31 cellular contexts compared by ENCODE assay signal in genomic region chr1:178520803-178521202, GRCh38. TPM values are rescaled to one million over a fixed set of nuclear protein-coding genes. Genes with fewer than 3 reads are reported as not detected.
"Had no signal": no experiment of that assay in that cellular context is flagged by ENCODE, and none has a peak within 500 bp of the region (broad histone marks: within the 10 kb centered on the region; RNA-seq: fewer than 3 reads in every experiment).

No MANE protein-coding gene starts in this region.

- H3K36me3 ChIP-seq: WERI-Rb-1 had no signal

- H2AFZ ChIP-seq: PC-9 had no signal

- H3K4me3 Mint-ChIP-seq: activated CD4-positive, alpha-beta T cell treated with anti-CD3 and anti-CD28 coated beads, Interleukin-2, amount 10 ng/mL, durations not matched to agents 7 days and 5 days; activated CD8-positive, alpha-beta T cell treated with anti-CD3 and anti-CD28 coated beads, Interleukin-2, amount 10 ng/mL, durations not matched to agents 7 days and 5 days; activated naive CD4-positive, alpha-beta T cell treated with anti-CD3 and anti-CD28 coated beads, Interleukin-2, amount 10 ng/mL, durations not matched to agents 7 days and 5 days; activated naive CD8-positive, alpha-beta T cell; activated naive CD8-positive, alpha-beta T cell treated with anti-CD3 and anti-CD28 coated beads, Interleukin-2, amount 50 U/mL, for 24 hours; activated T-cell treated with anti-CD3 and anti-CD28 coated beads, Interleukin-2, amount 50 U/mL, for 24 hours; brain had no signal

- H3K4me3 ChIP-seq: PC-9, SK-N-MC had no signal

- H3K4me1 Mint-ChIP-seq: activated CD4-positive, alpha-beta T cell treated with anti-CD3 and anti-CD28 coated beads, Interleukin-2, amount 10 ng/mL, durations not matched to agents 7 days and 5 days; activated naive CD4-positive, alpha-beta T cell treated with anti-CD3 and anti-CD28 coated beads, Interleukin-2, amount 10 ng/mL, durations not matched to agents 7 days and 5 days; activated naive CD8-positive, alpha-beta T cell treated with anti-CD3 and anti-CD28 coated beads, Interleukin-2, amount 50 U/mL, for 24 hours; brain had no signal

- H3K36me3 Mint-ChIP-seq: activated naive CD4-positive, alpha-beta T cell treated with anti-CD3 and anti-CD28 coated beads, Interleukin-2, amount 10 ng/mL, durations not matched to agents 7 days and 5 days; activated naive CD8-positive, alpha-beta T cell; brain had no signal

- H3K27ac Mint-ChIP-seq: activated CD4-positive, alpha-beta T cell treated with anti-CD3 and anti-CD28 coated beads, Interleukin-2, amount 10 ng/mL, durations not matched to agents 7 days and 5 days; activated CD8-positive, alpha-beta T cell treated with anti-CD3 and anti-CD28 coated beads, Interleukin-2, amount 10 ng/mL, durations not matched to agents 7 days and 5 days; activated naive CD4-positive, alpha-beta T cell treated with anti-CD3 and anti-CD28 coated beads, Interleukin-2, amount 10 ng/mL, durations not matched to agents 7 days and 5 days; activated naive CD8-positive, alpha-beta T cell; activated naive CD8-positive, alpha-beta T cell treated with anti-CD3 and anti-CD28 coated beads, Interleukin-2, amount 50 U/mL, for 24 hours; activated T-cell treated with anti-CD3 and anti-CD28 coated beads, Interleukin-2, amount 50 U/mL, for 24 hours; activated T-helper 2 cell treated with anti-CD3 and anti-CD28 coated beads, Interferon-gamma antibody, Interleukin-2, Interleukin-4, amounts not matched to agents 10 μg/mL and 5 μg/mL and 100 μg/mL, durations not matched to agents 14 hours and 24 hours and 36 hours; brain had no signal

- H3K27me3 Mint-ChIP-seq: activated naive CD8-positive, alpha-beta T cell; activated naive CD8-positive, alpha-beta T cell treated with anti-CD3 and anti-CD28 coated beads, Interleukin-2, amount 50 U/mL, for 24 hours; activated T-cell treated with anti-CD3 and anti-CD28 coated beads, Interleukin-2, amount 50 U/mL, for 24 hours had no signal

- DNase-seq: activated CD4-positive, alpha-beta T cell treated with anti-CD3 and anti-CD28 coated beads, Interleukin-2, amount 10 ng/mL, durations not matched to agents 7 days and 5 days; activated CD4-positive, alpha-beta T cell treated with anti-CD3 and anti-CD28 coated beads, Interleukin-2, amount 50 U/mL, for 48 hours; activated CD8-positive, alpha-beta T cell treated with anti-CD3 and anti-CD28 coated beads, Interleukin-2, amount 10 ng/mL, durations not matched to agents 7 days and 5 days; activated naive CD4-positive, alpha-beta T cell treated with anti-CD3 and anti-CD28 coated beads, Interleukin-2, amount 10 ng/mL, durations not matched to agents 7 days and 5 days; activated naive CD8-positive, alpha-beta T cell treated with anti-CD3 and anti-CD28 coated beads, Interleukin-2, amount 50 U/mL, for 24 hours; activated T-cell treated with anti-CD3 and anti-CD28 coated beads, Interleukin-2, amount 50 U/mL, for 24 hours; anterior cingulate cortex; central memory CD4-positive, alpha-beta T cell; MM.1S; MV-4-11; NCI-H1092; NCI-H1436 treated with DMSO at 0.1 percent for 48 hours; NCI-H1694 treated with DMSO at 0.1 percent for 48 hours; NCI-H2029; NCI-H510A; NCI-H526; NCI-H748 treated with DMSO at 0.1 percent for 48 hours; PC-9; Right ventricle myocardium superior; T1000; WERI-Rb-1 had no signal

- ATAC-seq: activated CD8-positive, alpha-beta T cell treated with anti-CD3 and anti-CD28 coated beads, Interleukin-2, amount 10 ng/mL, durations not matched to agents 7 days and 5 days; activated naive CD8-positive, alpha-beta T cell treated with anti-CD3 and anti-CD28 coated beads, Interleukin-2, amount 50 U/mL, for 24 hours had no signal

- H3K9ac ChIP-seq: KMS-11 had no signal

- H3K27ac ChIP-seq: KMS-11, PC-9, SK-N-MC, WERI-Rb-1 had no signal

- H3K4me2 ChIP-seq: KMS-11, PC-9 had no signal

- H3K9me3 Mint-ChIP-seq: activated CD4-positive, alpha-beta T cell treated with anti-CD3 and anti-CD28 coated beads, Interleukin-2, amount 10 ng/mL, durations not matched to agents 7 days and 5 days; activated naive CD4-positive, alpha-beta T cell treated with anti-CD3 and anti-CD28 coated beads, Interleukin-2, amount 10 ng/mL, durations not matched to agents 7 days and 5 days; activated naive CD8-positive, alpha-beta T cell treated with anti-CD3 and anti-CD28 coated beads, Interleukin-2, amount 50 U/mL, for 24 hours; activated T-cell treated with anti-CD3 and anti-CD28 coated beads, Interleukin-2, amount 50 U/mL, for 24 hours; activated T-helper 2 cell treated with anti-CD3 and anti-CD28 coated beads, Interferon-gamma antibody, Interleukin-2, Interleukin-4, amounts not matched to agents 10 μg/mL and 5 μg/mL and 100 μg/mL, durations not matched to agents 14 hours and 24 hours and 36 hours had no signal

RNA-seq across cellular contexts. Expression of gene TEX35, which starts 7.9 kb away (rescaled TPM):
- total RNA-seq: activated CD4-positive, alpha-beta T cell treated with anti-CD3 and anti-CD28 coated beads, Interleukin-2, amount 10 ng/mL, durations not matched to agents 7 days and 5 days; activated CD8-positive, alpha-beta T cell treated with anti-CD3 and anti-CD28 coated beads, Interleukin-2, amount 10 ng/mL, durations not matched to agents 7 days and 5 days; activated T-helper 2 cell treated with anti-CD3 and anti-CD28 coated beads, Interferon-gamma antibody, Interleukin-2, Interleukin-4, amounts not matched to agents 10 μg/mL and 5 μg/mL and 100 μg/mL, durations not matched to agents 14 hours and 24 hours and 36 hours; bronchial epithelial cell; OCI-LY7; PC-9; T-helper 1 cell treated with Interleukin-12 subunit alpha and Interleukin-12 subunit beta and Interleukin-4 antibody, amounts not matched to agents 30 ng/mL and 1 ng/mL, for 36 hours; T-helper 2 cell treated with Interferon-gamma antibody and Interleukin-4, amounts not matched to agents 100 ng/mL and 5 ng/mL, for 36 hours had no signal

RNA-seq across cellular contexts. Expression of gene CLEC20A, which starts 24.0 kb away (rescaled TPM):
- total RNA-seq: activated CD4-positive, alpha-beta T cell treated with anti-CD3 and anti-CD28 coated beads, Interleukin-2, amount 10 ng/mL, durations not matched to agents 7 days and 5 days; activated CD8-positive, alpha-beta T cell treated with anti-CD3 and anti-CD28 coated beads, Interleukin-2, amount 10 ng/mL, durations not matched to agents 7 days and 5 days; activated T-helper 2 cell treated with anti-CD3 and anti-CD28 coated beads, Interferon-gamma antibody, Interleukin-2, Interleukin-4, amounts not matched to agents 10 μg/mL and 5 μg/mL and 100 μg/mL, durations not matched to agents 14 hours and 24 hours and 36 hours; bronchial epithelial cell; LHCN-M2; OCI-LY7; PC-9; Right ventricle myocardium superior; T-helper 1 cell treated with Interleukin-12 subunit alpha and Interleukin-12 subunit beta and Interleukin-4 antibody, amounts not matched to agents 30 ng/mL and 1 ng/mL, for 36 hours; T-helper 2 cell treated with Interferon-gamma antibody and Interleukin-4, amounts not matched to agents 100 ng/mL and 5 ng/mL, for 36 hours had no signal
